Comparison of ENCODE assay signal across 8 cellular contexts in the genomic region with DNA sequence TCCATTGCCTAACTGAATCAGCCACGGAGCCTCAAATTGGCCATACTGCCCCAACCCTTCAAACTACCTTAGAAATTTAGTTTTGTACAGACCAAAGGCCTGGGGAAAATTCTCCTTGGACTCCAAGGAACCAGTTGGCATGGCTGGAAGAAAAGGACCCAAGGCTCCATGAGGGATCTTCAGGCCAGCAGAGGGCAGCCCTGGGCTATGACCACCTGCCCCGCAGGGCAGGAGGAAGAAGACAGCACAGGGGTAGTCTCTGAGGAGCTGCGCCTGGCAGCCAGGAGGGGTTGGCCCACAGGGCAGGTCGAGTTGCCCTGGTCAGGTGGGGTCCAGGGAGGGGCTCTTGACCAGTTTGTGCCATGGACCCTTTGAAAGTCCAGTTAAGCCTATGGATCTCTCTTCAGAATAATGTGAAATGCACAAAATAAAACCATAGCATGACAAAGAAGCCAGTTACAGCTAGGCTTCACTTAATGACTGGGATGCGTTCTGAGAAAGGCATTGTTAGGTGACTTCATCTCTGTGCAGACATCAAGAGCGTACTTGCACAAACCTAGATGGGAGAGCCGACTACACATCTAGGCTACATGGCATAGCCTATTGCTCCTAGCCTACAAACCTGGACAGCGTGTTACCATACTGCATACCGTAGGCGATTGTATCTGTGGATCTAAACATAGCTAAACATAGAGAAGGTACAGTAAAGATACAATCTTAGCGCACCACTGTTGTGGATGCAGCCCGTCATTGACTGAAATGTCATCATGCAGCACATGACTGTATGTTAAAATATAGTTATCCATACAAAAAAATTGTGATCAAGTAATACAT. TPM values are rescaled to one million over a fixed set of nuclear protein-coding genes. Genes with fewer than 3 reads are reported as not detected.
DNase-seq lines count a peak whose midpoint lies in the region; ATAC-seq and TF ChIP-seq lines count a peak whose summit lies in the region.

No MANE protein-coding gene starts in this region.

- H4K20me1 ChIP-seq in Karpas-422 (ENCODE audit: insufficient read depth, low read depth, low read length), result 0 out of 2 replicates have a peak, but pooled peaks cover 3% of the 10 kb centered on the region

- TF ChIP-seq POLR2A in lower leg skin (IDR thresholded peaks at IDR 0.05), result no peak

- WGBS in liver, result 70% methylated on average over 12 of the region's 12 CpGs
- WGBS in lower leg skin, 2 donors, result 78 to 83% methylated on average over 12 of the region's 12 CpGs

- H2AFZ ChIP-seq in Karpas-422 (ENCODE audit: low read length), result no peak overlapping the region

- TF ChIP-seq CTCF in liver (IDR thresholded peaks at IDR 0.05; ENCODE audit: low read depth, low read length, missing input control), result peak; percentile 57
- no peak for TF ChIP-seq CTCF in lower leg skin (IDR thresholded peaks at IDR 0.05)

- H3K4me1 Mint-ChIP-seq in T-helper 2 cell treated with Interferon-gamma antibody and Interleukin-4, amounts not matched to agents 5 μg/mL and 100 μg/mL, for 36 hours (ENCODE audit: low read depth), result no peaks in the 10 kb centered on the region
- no peaks in the 10 kb centered on the region for H3K4me1 Mint-ChIP-seq in stimulated activated naive B cell treated with anti-CD40 and anti-IgM and Interleukin-4, amounts not matched to agents 10 μg/mL and 1 μg/mL and 100 μg/mL, for 72 hours

- no peak overlapping the region for H3K9ac ChIP-seq in Karpas-422 (ENCODE audit: low read length)
- H3K9ac ChIP-seq in liver (ENCODE audit: low read depth in 1 of 2, low read length in 2 of 2), result no peak overlapping the region

- peak; percentile 75 to 82 for TF ChIP-seq RAD21 in liver (IDR thresholded peaks at IDR 0.05)

- peak; percentile 69 to 75 for ATAC-seq in stimulated activated naive B cell treated with anti-CD40 and anti-IgM and Interleukin-4, amounts not matched to agents 10 μg/mL and 1 μg/mL and 100 μg/mL, for 72 hours (replicated peaks)
- no peak for ATAC-seq in GM21717 (IDR thresholded peaks at IDR 0.05; ENCODE audit: unreplicated experiment)

- H3K9me2 ChIP-seq in Karpas-422 (replicated peaks; ENCODE audit: insufficient read depth, low read length), result no peaks in the 10 kb centered on the region

- no peaks in the 10 kb centered on the region for H3K36me3 ChIP-seq in Karpas-422 (ENCODE audit: insufficient read depth, low read length)
- H3K36me3 ChIP-seq in liver (ENCODE audit: control insufficient read depth in 4 of 4, insufficient read depth in 3 of 4, low read depth in 1 of 4, low read length in 3 of 4), result no peaks in the 10 kb centered on the region

- H3K4me3 Mint-ChIP-seq in T-helper 2 cell treated with Interferon-gamma antibody and Interleukin-4, amounts not matched to agents 5 μg/mL and 100 μg/mL, for 36 hours, result no peak overlapping the region
- H3K4me3 Mint-ChIP-seq in stimulated activated naive B cell treated with anti-CD40 and anti-IgM and Interleukin-4, amounts not matched to agents 10 μg/mL and 1 μg/mL and 100 μg/mL, for 72 hours, result no peak overlapping the region

- no peak overlapping the region for H3K4me3 ChIP-seq in Karpas-422 (ENCODE audit: low read length)
- H3K4me3 ChIP-seq in liver (ENCODE audit: low read depth in 1 of 3, low read length in 3 of 3), result no peak overlapping the region
- H3K4me3 ChIP-seq in lower leg skin (ENCODE audit: low read depth, poor library complexity, severe bottlenecking), result no peak overlapping the region

- peaks cover 19% of the 10 kb centered on the region for H3K27me3 Mint-ChIP-seq in T-helper 2 cell treated with Interferon-gamma antibody and Interleukin-4, amounts not matched to agents 5 μg/mL and 100 μg/mL, for 36 hours (ENCODE audit: low read depth)
- peaks cover 12 to 28% of the 10 kb centered on the region in 2 donors for H3K27me3 Mint-ChIP-seq in stimulated activated naive B cell treated with anti-CD40 and anti-IgM and Interleukin-4, amounts not matched to agents 10 μg/mL and 1 μg/mL and 100 μg/mL, for 72 hours

- no peak overlapping the region for H3K27ac ChIP-seq in Karpas-422 (ENCODE audit: low read length)
- H3K27ac ChIP-seq in liver (ENCODE audit: low read depth in 1 of 2, low read length in 2 of 2), result no peak overlapping the region

- no peaks in the 10 kb centered on the region for H3K9me3 ChIP-seq in Karpas-422 (ENCODE audit: low read length)
- no peaks in the 10 kb centered on the region for H3K9me3 ChIP-seq in liver (ENCODE audit: control insufficient read depth in 4 of 4, low read length in 3 of 4)

- intact Hi-C loops in lower leg skin (cut with DNase I; ENCODE audit: low total_unique reads), result no loop called here

- no peaks in the 10 kb centered on the region for H3K9me3 Mint-ChIP-seq in T-helper 2 cell treated with Interferon-gamma antibody and Interleukin-4, amounts not matched to agents 5 μg/mL and 100 μg/mL, for 36 hours
- H3K9me3 Mint-ChIP-seq in stimulated activated naive B cell treated with anti-CD40 and anti-IgM and Interleukin-4, amounts not matched to agents 10 μg/mL and 1 μg/mL and 100 μg/mL, for 72 hours, result no peaks in the 10 kb centered on the region

- H3K79me2 ChIP-seq in Karpas-422 (ENCODE audit: low read length), result no peaks in the 10 kb centered on the region

- H3K4me2 ChIP-seq in Karpas-422 (ENCODE audit: low read depth, low read length, poor library complexity, severe bottlenecking), result no peak overlapping the region

- H3K4me1 ChIP-seq in Karpas-422 (ENCODE audit: low read length) (no peaks in the 10 kb centered on the region), liver (ENCODE audit: control insufficient read depth in 4 of 4, insufficient read depth in 4 of 4, low read length in 3 of 4) (no peaks in the 10 kb centered on the region)

- H3K27me3 ChIP-seq in Karpas-422 (ENCODE audit: low read length), result no peaks in the 10 kb centered on the region
- H3K27me3 ChIP-seq in liver (ENCODE audit: control insufficient read depth in 4 of 4, insufficient read depth in 4 of 4, low read length in 3 of 4), result no peaks in the 10 kb centered on the region

- H3K27ac Mint-ChIP-seq in T-helper 2 cell treated with Interferon-gamma antibody and Interleukin-4, amounts not matched to agents 5 μg/mL and 100 μg/mL, for 36 hours, result no peak overlapping the region
- no peak overlapping the region for H3K27ac Mint-ChIP-seq in stimulated activated naive B cell treated with anti-CD40 and anti-IgM and Interleukin-4, amounts not matched to agents 10 μg/mL and 1 μg/mL and 100 μg/mL, for 72 hours

- DNase-seq in ELF-1 (ENCODE audit: low read depth, low spot score), result peak; percentile 79
- peak; percentile 70 for DNase-seq in Karpas-422
- peak; percentile 5 for DNase-seq in T-helper 2 cell treated with Interferon-gamma antibody and Interleukin-4, amounts not matched to agents 5 μg/mL and 100 μg/mL, for 36 hours (ENCODE audit: low spot score)
- peak; percentile 30 for DNase-seq in cerebellum (ENCODE audit: low spot score)
- no peak for DNase-seq in stimulated activated naive B cell treated with anti-CD40 and anti-IgM and Interleukin-4, amounts not matched to agents 10 μg/mL and 1 μg/mL and 100 μg/mL, for 72 hours
- DNase-seq in lower leg skin (ENCODE audit: low spot score in 2 of 2), result no peak

- no peaks in the 10 kb centered on the region for H3K36me3 Mint-ChIP-seq in T-helper 2 cell treated with Interferon-gamma antibody and Interleukin-4, amounts not matched to agents 5 μg/mL and 100 μg/mL, for 36 hours (ENCODE audit: low read depth)
- no peaks in the 10 kb centered on the region for H3K36me3 Mint-ChIP-seq in stimulated activated naive B cell treated with anti-CD40 and anti-IgM and Interleukin-4, amounts not matched to agents 10 μg/mL and 1 μg/mL and 100 μg/mL, for 72 hours

TF ChIP-seq in liver, 16 proteins besides CTCF, POLR2A, EP300 and RAD21:
- TF ChIP-seq RXRA (IDR thresholded peaks at IDR 0.05), result no peak
- TF ChIP-seq HNF4A (conservative IDR thresholded peaks at IDR 0.05), result peak in 1 of 2 donors; percentile 25

RNA-seq across cellular contexts. Expression of a gene that starts 26.1 kb away (rescaled TPM):
- not detected in 2 replicates for total RNA-seq in Karpas-422 (2014; rRNA removed; shearing (Covaris generic); ENCODE audit: low replicate concordance)
- total RNA-seq in cerebellum (0.09 TPM), liver (under 1 TPM; under 0.01 to 0.33 TPM), lower leg skin (under 1 TPM in 1 of 4 donors, not detected in 3; 0.04 TPM)
- polyA plus RNA-seq in liver, result not detected

RNA-seq across cellular contexts. Expression of a gene that starts 40.9 kb away (rescaled TPM):
- total RNA-seq in Karpas-422 (2014; rRNA removed; shearing (Covaris generic); ENCODE audit: low replicate concordance), result not detected in 2 replicates
- total RNA-seq in cerebellum (not detected), liver (not detected), lower leg skin (not detected)
- not detected for polyA plus RNA-seq in liver

Comparison
In these comparisons a context has a peak if more than half of its experiments do, and no peak if none do; other contexts are left out.
1. DNase-seq: peak in ELF-1 (single experiment), Karpas-422 (single experiment), T-helper 2 cell treated with Interferon-gamma antibody and Interleukin-4, amounts not matched to agents 5 μg/mL and 100 μg/mL, for 36 hours (single experiment) and cerebellum (single experiment); none in stimulated activated naive B cell treated with anti-CD40 and anti-IgM and Interleukin-4, amounts not matched to agents 10 μg/mL and 1 μg/mL and 100 μg/mL, for 72 hours (single experiment) and lower leg skin (0 of 2).